1 cellular context compared by ENCODE assay signal in genomic region chrX:153724252-153725038, GRCh38.
TF ChIP-seq lines count a peak whose summit lies in the region.

Gene ABCD1, plus strand, starts transcription at chrX:153724856. Its CDS starts 411 bp downstream, at chrX:153725267.
Gene BCAP31, minus strand, starts transcription at chrX:153724387. Its CDS starts 1,143 bp downstream, at chrX:153723244.

TF ChIP-seq in IMR-90, 13 proteins besides CTCF, POLR2A, EP300 and RAD21 (continued from another document):
- TF ChIP-seq CEBPB (IDR thresholded peaks at IDR 0.05; ENCODE audit: low read depth, low read length) (no peak), NFE2L2 (IDR thresholded peaks at IDR 0.05; ENCODE audit: low read depth, low read length) (no peak), BHLHE40 (IDR thresholded peaks at IDR 0.05; ENCODE audit: low read depth, low read length) (no peak), RFX5 (IDR thresholded peaks at IDR 0.05; ENCODE audit: low read depth, low read length) (no peak), MAFK (IDR thresholded peaks at IDR 0.05; ENCODE audit: low read depth, low read length) (no peak), CHD1 (IDR thresholded peaks at IDR 0.05; ENCODE audit: low read depth, low read length) (no peak), USF2 (IDR thresholded peaks at IDR 0.05; ENCODE audit: low read depth, low read length) (no peak), ELK1 (IDR thresholded peaks at IDR 0.05; ENCODE audit: borderline replicate concordance, low read depth, low read length) (no peak), RCOR1 (IDR thresholded peaks at IDR 0.05; ENCODE audit: insufficient replicate concordance, low read length) (no peak)
